In genomic region chr5:72293495-72294055, GRCh38 we compare ENCODE assay signal across 2 cellular contexts.
TF ChIP-seq lines count a peak whose summit lies in the region.

No MANE protein-coding gene starts in this region.

TF ChIP-seq in GM23338, 12 proteins besides CTCF, POLR2A, EP300 and RAD21:
- TF ChIP-seq ZNF462 (CRISPR knock-in tag; IDR thresholded peaks at IDR 0.05): no peak
- no peak for TF ChIP-seq NANOG (IDR thresholded peaks at IDR 0.05; ENCODE audit: borderline replicate concordance)

TF ChIP-seq in H1, 55 proteins besides CTCF, POLR2A, EP300 and RAD21:
- no peak for TF ChIP-seq KDM1A (IDR thresholded peaks at IDR 0.05; ENCODE audit: borderline replicate concordance, low read length)
- no peak for TF ChIP-seq TAF1 (IDR thresholded peaks at IDR 0.05; ENCODE audit: low read depth, low read length)
- no peak for TF ChIP-seq SUZ12 (IDR thresholded peaks at IDR 0.05; ENCODE audit: low read length)
- no peak for TF ChIP-seq MAX (IDR thresholded peaks at IDR 0.05)
- no peak for TF ChIP-seq TBP (IDR thresholded peaks at IDR 0.05; ENCODE audit: low read depth, low read length)
- TF ChIP-seq NANOG (IDR thresholded peaks at IDR 0.05; ENCODE audit: insufficient read depth, low read depth, low read length, poor library complexity, severe bottlenecking): no peak
- TF ChIP-seq MAFK (IDR thresholded peaks at IDR 0.05; ENCODE audit: low read depth, low read length): peak; percentile 22; the same call in 1 of the 2 replicates
- TF ChIP-seq SIN3A (conservative IDR thresholded peaks at IDR 0.05 in 1 of 2, IDR thresholded peaks at IDR 0.05 in 1 of 2; ENCODE audit: low read depth in 1 of 2, low read length in 2 of 2): no peak
- no peak for TF ChIP-seq JUND (IDR thresholded peaks at IDR 0.05; ENCODE audit: low read length)
- TF ChIP-seq CREB1 (IDR thresholded peaks at IDR 0.05): no peak
- TF ChIP-seq CHD7 (IDR thresholded peaks at IDR 0.05; ENCODE audit: insufficient replicate concordance, low read length): no peak
- TF ChIP-seq CTBP2 (IDR thresholded peaks at IDR 0.05; ENCODE audit: borderline replicate concordance, insufficient read depth, insufficient read length, low read length): no peak
- TF ChIP-seq RNF2 (IDR thresholded peaks at IDR 0.05; ENCODE audit: borderline replicate concordance, low read depth, low read length, missing control alignments, poor library complexity, severe bottlenecking): no peak
- peak; percentile 50; the same call in 1 of the 2 replicates for TF ChIP-seq BACH1 (IDR thresholded peaks at IDR 0.05; ENCODE audit: low read length)
